In the genomic region with DNA sequence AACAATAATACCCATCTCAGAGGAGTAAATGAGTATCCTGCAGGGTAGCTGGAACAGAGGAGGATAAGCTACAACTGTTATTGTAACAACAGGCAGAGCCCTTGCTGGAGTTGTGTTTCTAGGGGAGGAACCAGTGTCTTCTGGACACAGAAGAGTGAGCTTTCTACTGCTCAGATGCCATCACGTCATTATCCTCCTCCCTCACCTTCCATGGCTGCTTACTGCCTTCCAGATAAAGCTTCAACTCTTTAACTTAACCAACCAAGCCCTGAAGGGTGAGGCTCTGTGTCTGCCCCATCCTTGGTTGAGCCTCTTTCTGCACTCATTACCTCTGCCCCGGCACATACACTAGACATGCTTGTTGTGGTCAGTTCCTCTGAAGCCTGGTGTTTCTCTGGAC, we compare ENCODE assay signal across 1 cellular context.
TF ChIP-seq lines count a peak whose summit lies in the region.

No MANE protein-coding gene starts in this region.

TF ChIP-seq in H1, 55 proteins besides CTCF, POLR2A, EP300 and RAD21:
- TF ChIP-seq MAFK (IDR thresholded peaks at IDR 0.05; ENCODE audit: low read depth, low read length): no peak
- TF ChIP-seq PHF8 (conservative IDR thresholded peaks at IDR 0.05; ENCODE audit: low read depth, low read length): no peak
- TF ChIP-seq HDAC6 (IDR thresholded peaks at IDR 0.05; ENCODE audit: low read depth, low read length): no peak
- TF ChIP-seq CHD2 (IDR thresholded peaks at IDR 0.05; ENCODE audit: low read length): no peak
- no peak for TF ChIP-seq TEAD4 (IDR thresholded peaks at IDR 0.05; ENCODE audit: low read depth, low read length)
- TF ChIP-seq ZNF274 (IDR thresholded peaks at IDR 0.05; ENCODE audit: borderline replicate concordance, extremely low read depth, low read length): no peak
- TF ChIP-seq JUND (IDR thresholded peaks at IDR 0.05; ENCODE audit: low read length): no peak
- TF ChIP-seq RBBP5 (IDR thresholded peaks at IDR 0.05; ENCODE audit: borderline replicate concordance, low read depth, low read length): no peak
- TF ChIP-seq KDM5A (IDR thresholded peaks at IDR 0.05; ENCODE audit: low read length): no peak
- no peak for TF ChIP-seq SUZ12 (IDR thresholded peaks at IDR 0.05; ENCODE audit: low read length)
